In the genomic region with DNA sequence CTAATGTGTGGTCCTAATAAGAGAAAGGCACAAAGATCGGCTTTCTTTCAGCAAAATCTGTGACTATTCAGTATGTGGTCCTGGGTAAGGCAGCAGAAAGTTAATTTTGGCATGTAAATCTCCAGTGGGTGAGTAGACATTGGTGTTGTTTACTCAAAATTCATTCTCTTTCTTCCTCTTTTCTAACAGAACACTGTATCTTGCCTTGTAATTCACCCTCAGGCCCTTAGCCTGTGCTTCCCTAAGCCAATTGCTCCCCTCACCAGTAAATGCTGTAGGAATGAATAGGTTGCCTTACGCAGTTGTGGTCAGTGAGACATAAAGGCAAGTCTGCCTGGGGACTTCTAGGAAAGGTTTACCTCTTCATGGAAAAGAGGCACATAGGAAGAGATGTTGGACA, we compare ENCODE assay signal across 18 cellular contexts.
"Had no signal": no experiment of that assay in that cellular context is flagged by ENCODE, and none has a peak within 500 bp of the region (broad histone marks: within the 10 kb centered on the region; RNA-seq: fewer than 3 reads in every experiment).

No MANE protein-coding gene starts in this region.

- H3K4me2 ChIP-seq: hepatocyte had no signal

- H3K36me3 ChIP-seq: brain microvascular endothelial cell, lower lobe of right lung, spleen, tibial nerve, uterus had no signal

- H3K27ac Mint-ChIP-seq: activated CD4-positive, alpha-beta T cell treated with anti-CD3 and anti-CD28 coated beads for 36 hours; activated naive CD8-positive, alpha-beta T cell treated with anti-CD3 and anti-CD28 coated beads, Interleukin-2, amount 50 U/mL, for 24 hours; WTC11 had no signal

- FAIRE-seq: islet of Langerhans had no signal

- ATAC-seq: activated CD4-positive, alpha-beta T cell treated with anti-CD3 and anti-CD28 coated beads for 36 hours; activated naive CD8-positive, alpha-beta T cell treated with anti-CD3 and anti-CD28 coated beads, Interleukin-2, amount 50 U/mL, for 24 hours; foreskin keratinocyte; left colon; lower lobe of right lung; sciatic nerve; WTC11 had no signal

- H3K4me3 ChIP-seq: coronary artery, hepatocyte, lower lobe of right lung, spleen, tibial nerve, uterus had no signal

- H3K27ac ChIP-seq: brain microvascular endothelial cell, coronary artery, foreskin keratinocyte, hepatocyte, lower lobe of right lung, spleen, tibial nerve, uterus had no signal

- H3K27me3 ChIP-seq: brain microvascular endothelial cell, foreskin keratinocyte, hepatocyte, spleen, tibial nerve, uterus had no signal

- H3K27me3 Mint-ChIP-seq: activated CD4-positive, alpha-beta T cell treated with anti-CD3 and anti-CD28 coated beads for 36 hours; activated naive CD8-positive, alpha-beta T cell treated with anti-CD3 and anti-CD28 coated beads, Interleukin-2, amount 50 U/mL, for 24 hours had no signal

- H2AFZ ChIP-seq: hepatocyte had no signal

- H3K79me2 ChIP-seq: hepatocyte had no signal

- H3K9me3 ChIP-seq: lower lobe of right lung, tibial nerve, uterus had no signal

- H3K4me1 ChIP-seq: foreskin keratinocyte, lower lobe of right lung, spleen, tibial nerve, uterus had no signal

- DNase-seq: activated CD4-positive, alpha-beta T cell treated with anti-CD3 and anti-CD28 coated beads for 36 hours; activated CD4-positive, alpha-beta T cell treated with anti-CD3 and anti-CD28 coated beads, Interleukin-2, amount 50 U/mL, for 48 hours; activated naive CD8-positive, alpha-beta T cell treated with anti-CD3 and anti-CD28 coated beads, Interleukin-2, amount 50 U/mL, for 24 hours; anterior cingulate cortex; brain microvascular endothelial cell; foreskin keratinocyte; left colon; lower lobe of right lung; midbrain; spleen; stimulated activated naive CD4-positive, alpha-beta T cell treated with Interleukin-2 at 50 U/mL for 16 hours; uterus had no signal

- H3K4me1 Mint-ChIP-seq: WTC11 had no signal

- H3K4me3 Mint-ChIP-seq: activated CD4-positive, alpha-beta T cell treated with anti-CD3 and anti-CD28 coated beads for 36 hours; activated naive CD8-positive, alpha-beta T cell treated with anti-CD3 and anti-CD28 coated beads, Interleukin-2, amount 50 U/mL, for 24 hours; WTC11 had no signal
